In the genomic region with DNA sequence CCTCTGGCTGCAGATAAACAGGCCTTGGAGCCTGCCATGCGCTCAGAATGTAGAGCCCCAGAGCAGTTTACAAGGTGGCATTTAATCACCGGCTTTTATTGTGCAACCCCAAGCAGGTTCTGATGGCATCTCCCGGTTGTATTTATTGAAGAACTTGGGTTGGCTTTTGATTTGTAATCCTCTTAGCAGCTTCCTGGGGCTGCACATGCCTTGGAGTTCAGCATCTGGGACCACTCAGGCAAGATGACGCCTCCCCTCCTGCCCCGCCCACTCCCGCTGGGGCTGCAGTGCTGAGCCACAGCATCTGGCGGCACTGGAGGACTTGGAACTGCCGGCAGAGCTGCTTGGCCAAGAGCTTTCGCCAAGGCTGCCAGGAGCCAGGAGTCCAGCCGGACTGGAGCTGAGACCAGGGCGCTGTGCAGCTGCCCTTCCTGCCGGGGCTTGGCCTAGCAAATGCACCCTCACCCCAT, we compare ENCODE assay signal across 9 cellular contexts. TPM values are rescaled to one million over a fixed set of nuclear protein-coding genes. Genes with fewer than 3 reads are reported as not detected.
A peak's percentile ranks its signal among the peaks of the same experiment; 100 is the strongest.
DNase-seq lines count a peak whose midpoint lies in the region; ATAC-seq and TF ChIP-seq lines count a peak whose summit lies in the region.
"Had no signal": no experiment of that assay in that cellular context is flagged by ENCODE, and none has a peak within 500 bp of the region (broad histone marks: within the 10 kb centered on the region; RNA-seq: fewer than 3 reads in every experiment).

No MANE protein-coding gene starts in this region.

- H3K4me1 ChIP-seq in smooth muscle cell (ENCODE audit: low read depth), result peaks cover 19% of the 10 kb centered on the region

- H3K36me3 Mint-ChIP-seq in T-helper 2 cell treated with Interferon-gamma antibody and Interleukin-4, amounts not matched to agents 5 μg/mL and 100 μg/mL, for 36 hours (ENCODE audit: low read depth), result no peaks in the 10 kb centered on the region
- H3K36me3 Mint-ChIP-seq in immature natural killer cell, result no peaks in the 10 kb centered on the region

- ATAC-seq in HG02938 (IDR thresholded peaks at IDR 0.05; ENCODE audit: unreplicated experiment) (no peak), HG02588 (IDR thresholded peaks at IDR 0.05; ENCODE audit: unreplicated experiment) (no peak)

- no peak overlapping the region for H3K4me3 ChIP-seq in HFF-Myc (replicated peaks; ENCODE audit: low read depth, low read length)
- H3K4me3 ChIP-seq in smooth muscle cell, result no peak overlapping the region

- no peaks in the 10 kb centered on the region for H3K9me3 Mint-ChIP-seq in T-helper 2 cell treated with Interferon-gamma antibody and Interleukin-4, amounts not matched to agents 5 μg/mL and 100 μg/mL, for 36 hours
- no peaks in the 10 kb centered on the region for H3K9me3 Mint-ChIP-seq in immature natural killer cell

- no peak overlapping the region for H3K27ac Mint-ChIP-seq in T-helper 2 cell treated with Interferon-gamma antibody and Interleukin-4, amounts not matched to agents 5 μg/mL and 100 μg/mL, for 36 hours
- H3K27ac Mint-ChIP-seq in immature natural killer cell, result no peak overlapping the region

- TF ChIP-seq CTCF in HFF-Myc (IDR thresholded peaks at IDR 0.05; ENCODE audit: low read depth, low read length, missing control alignments) (peak; percentile 61), smooth muscle cell (IDR thresholded peaks at IDR 0.05; ENCODE audit: borderline replicate concordance, insufficient read depth, poor library complexity, severe bottlenecking) (peak; percentile 22)

- DNase-seq in HFF-Myc (ENCODE audit: extremely low read depth, low read depth), result peak; percentile 92
- DNase-seq in astrocyte of the hippocampus (ENCODE audit: low read depth, low spot score), result peak; percentile 91
- DNase-seq in hypothalamus (lab: John Stamatoyannopoulos, UW), result peak in 46 of 51 donors; percentile 10 to 82 (median 54)
- peak; percentile 71 for DNase-seq in smooth muscle cell (lab: John Stamatoyannopoulos, UW; ENCODE audit: unreplicated experiment)
- DNase-seq in T-helper 2 cell treated with Interferon-gamma antibody and Interleukin-4, amounts not matched to agents 5 μg/mL and 100 μg/mL, for 36 hours (ENCODE audit: low spot score), result no peak
- DNase-seq in immature natural killer cell, result no peak

- H3K4me1 Mint-ChIP-seq in T-helper 2 cell treated with Interferon-gamma antibody and Interleukin-4, amounts not matched to agents 5 μg/mL and 100 μg/mL, for 36 hours (ENCODE audit: low read depth), result no peaks in the 10 kb centered on the region
- peaks cover 0 to 6% of the 10 kb centered on the region in 2 donors for H3K4me1 Mint-ChIP-seq in immature natural killer cell

- peak overlapping the region; percentile 52 for H3K4me2 ChIP-seq in smooth muscle cell

- WGBS in smooth muscle cell (ENCODE audit: low lambda C conversion rate), result 33% methylated on average over 12 of the region's 12 CpGs

- H3K27me3 Mint-ChIP-seq in T-helper 2 cell treated with Interferon-gamma antibody and Interleukin-4, amounts not matched to agents 5 μg/mL and 100 μg/mL, for 36 hours (ENCODE audit: low read depth), result peaks cover 14% of the 10 kb centered on the region
- peaks cover 0 to 5% (median 3%) of the 10 kb centered on the region in 3 donors for H3K27me3 Mint-ChIP-seq in immature natural killer cell (ENCODE audit: low read depth in 3 of 3)

- H3K9me3 ChIP-seq in smooth muscle cell (replicated peaks; ENCODE audit: low read depth), result no peaks in the 10 kb centered on the region

- peaks cover 35% of the 10 kb centered on the region for H3K79me2 ChIP-seq in smooth muscle cell (ENCODE audit: low read depth)

- no peaks in the 10 kb centered on the region for H3K27me3 ChIP-seq in smooth muscle cell (ENCODE audit: low read depth)

- peaks cover 16% of the 10 kb centered on the region for H3F3A ChIP-seq in smooth muscle cell (ENCODE audit: low read depth)

- H3K27ac ChIP-seq in smooth muscle cell (ENCODE audit: low read depth), result peak overlapping the region; percentile 16

- H2AFZ ChIP-seq in smooth muscle cell (ENCODE audit: low read depth), result no peak overlapping the region

- H3K9ac ChIP-seq in smooth muscle cell (ENCODE audit: low read depth), result no peak overlapping the region

- no peaks in the 10 kb centered on the region for H3K36me3 ChIP-seq in smooth muscle cell (ENCODE audit: low read depth)

- peaks cover 48% of the 10 kb centered on the region for H4K20me1 ChIP-seq in smooth muscle cell (ENCODE audit: low read depth)

- H3K4me3 Mint-ChIP-seq in T-helper 2 cell treated with Interferon-gamma antibody and Interleukin-4, amounts not matched to agents 5 μg/mL and 100 μg/mL, for 36 hours, result no peak overlapping the region
- H3K4me3 Mint-ChIP-seq in immature natural killer cell, result no peak overlapping the region

RNA-seq across cellular contexts. Expression of gene HTRA3, which starts 5.3 kb away (rescaled TPM):
- 77.7 and 94.9 TPM in 2 replicates for total RNA-seq in smooth muscle cell
- polyA plus RNA-seq in smooth muscle cell, result 189 and 227 TPM in 2 replicates
- polyA plus RNA-seq in immature natural killer cell, result not detected
- polyA plus RNA-seq: keratinocyte had no signal

Comparison
In these comparisons a context has a peak if more than half of its experiments do, and no peak if none do; other contexts are left out.
1. DNase-seq: peak in HFF-Myc (single experiment), astrocyte of the hippocampus (single experiment), hypothalamus (46 of 51) and smooth muscle cell (single experiment); none in T-helper 2 cell treated with Interferon-gamma antibody and Interleukin-4, amounts not matched to agents 5 μg/mL and 100 μg/mL, for 36 hours (single experiment) and immature natural killer cell (0 of 3).
2. RNA of gene HTRA3, which starts 5.3 kb away (polyA plus RNA-seq): 189 to 227 TPM in smooth muscle cell; not detected in immature natural killer cell; every median in the first group is over 100 times any median in the second.